15 cellular contexts compared by ENCODE assay signal in genomic region chr19:13883665-13884064, GRCh38. TPM values are rescaled to one million over a fixed set of nuclear protein-coding genes. Genes with fewer than 3 reads are reported as not detected.
DNase-seq lines count a peak whose midpoint lies in the region; ATAC-seq, FAIRE-seq and TF ChIP-seq lines count a peak whose summit lies in the region.
"Had no signal": no experiment of that assay in that cellular context is flagged by ENCODE, and none has a peak within 500 bp of the region (broad histone marks: within the 10 kb centered on the region; RNA-seq: fewer than 3 reads in every experiment).

No MANE protein-coding gene starts in this region.

- H3K9me3 Mint-ChIP-seq in natural killer cell = no peaks in the 10 kb centered on the region

- no peaks in the 10 kb centered on the region for H3K36me3 Mint-ChIP-seq in natural killer cell

- peak overlapping the region; percentile 8 for H3K4me3 Mint-ChIP-seq in natural killer cell

- H3K4me1 ChIP-seq in BE2C = peaks cover 14% of the 10 kb centered on the region

- peak overlapping the region; percentile 45 to 91 for H3K27ac Mint-ChIP-seq in natural killer cell

- H3K9me3 ChIP-seq in BE2C = no peaks in the 10 kb centered on the region

- H3K4me3 ChIP-seq in BE2C (ENCODE audit: low read depth, low read length) (no peak overlapping the region), bronchial epithelial cell (ENCODE audit: low read depth, low read length) (no peak overlapping the region)

- TF ChIP-seq CTCF in BE2C (IDR thresholded peaks at IDR 0.05; ENCODE audit: low read depth, low read length) (peak; percentile 17; the same call in 1 of the 2 replicates), bronchial epithelial cell (IDR thresholded peaks at IDR 0.05; ENCODE audit: insufficient read depth, low read length, severe bottlenecking) (peak; percentile 30), natural killer cell (IDR thresholded peaks at IDR 0.05) (no peak)

- H3K27me3 Mint-ChIP-seq in natural killer cell (ENCODE audit: low read depth in 2 of 2) = no peaks in the 10 kb centered on the region

- H3K27me3 ChIP-seq in BE2C (no peaks in the 10 kb centered on the region), bronchial epithelial cell (ENCODE audit: control insufficient read depth, insufficient read depth, low read length) (no peaks in the 10 kb centered on the region)

- intact Hi-C loops in natural killer cell (cut with micrococcal nuclease) = loop anchor here (5.0 to 10.0 kb wide), 4 partner anchors 71 to 591 kb away; partner anchors contain the start of genes DCAF15 and PTGER1

- DNase-seq in BE2C = no peak
- DNase-seq in ELR (ENCODE audit: low read depth) = peak; percentile 34
- no peak for DNase-seq in bronchial epithelial cell (ENCODE audit: low read depth)
- no peak for DNase-seq in natural killer cell
- DNase-seq in GM03348 (ENCODE audit: low spot score) = no peak
- no peak for DNase-seq in SW480 (ENCODE audit: low spot score)
- no peak for DNase-seq in middle frontal gyrus (ENCODE audit: extremely low spot score, low spot score)
- DNase-seq: amniotic stem cell, GOT3, NCI-H1048, NCI-H510A treated with DMSO at 0.1 percent for 48 hours had no signal

- H3K4me1 Mint-ChIP-seq in natural killer cell = peaks cover 38 to 68% of the 10 kb centered on the region in 2 donors

- ATAC-seq in natural killer cell = no peak

- H3K36me3 ChIP-seq in BE2C (no peaks in the 10 kb centered on the region), bronchial epithelial cell (ENCODE audit: control insufficient read depth, insufficient read depth, low read length) (no peaks in the 10 kb centered on the region)

- FAIRE-seq in bronchial epithelial cell (lab: Jason Lieb, UNC) = no peak
- FAIRE-seq: endometrium had no signal

RNA-seq across cellular contexts. Expression of gene NANOS3, which starts 6.7 kb away (rescaled TPM):
- 3.6 TPM for polyA plus RNA-seq in BE2C (2012; ENCODE audit: insufficient read depth, insufficient read length, low read depth)
- 0.53 TPM in 1 of 2 replicates, not detected in the other for total RNA-seq in bronchial epithelial cell
- 1 to 10 TPM; 2.6 to 6.3 (median 3.0) TPM for total RNA-seq in natural killer cell
- total RNA-seq: mononuclear cell, renal cortical epithelial cell, subcutaneous adipose tissue had no signal

RNA-seq across cellular contexts. Expression of gene BRME1, which starts 22.3 kb away (rescaled TPM):
- polyA plus RNA-seq in BE2C (2012; ENCODE audit: insufficient read depth, insufficient read length, low read depth) = 3.8 TPM
- total RNA-seq in bronchial epithelial cell = 0.26 and 0.77 TPM in 2 replicates
- total RNA-seq in natural killer cell = 1 to 10 TPM; 3.8 to 7.7 (median 4.0) TPM

RNA-seq across cellular contexts. Expression of gene CC2D1A, which starts 22.3 kb away (rescaled TPM):
- polyA plus RNA-seq in BE2C (2012; ENCODE audit: insufficient read depth, insufficient read length, low read depth) = 20.2 TPM
- total RNA-seq in bronchial epithelial cell (6.8 and 11.3 TPM in 2 replicates), natural killer cell (10 to 100 TPM; 42.8 to 49.3 (median 48.4) TPM)

RNA-seq across cellular contexts. Expression of gene PODNL1, which starts 54.6 kb away (rescaled TPM):
- polyA plus RNA-seq in BE2C (2012; ENCODE audit: insufficient read depth, insufficient read length, low read depth) = 1.9 TPM
- 0.38 TPM in 1 of 2 replicates, not detected in the other for total RNA-seq in bronchial epithelial cell
- total RNA-seq in natural killer cell = under 1 TPM in 1 of 3 donors, not detected in 2; 0.61 TPM
- total RNA-seq: mononuclear cell had no signal
